Comparison of ENCODE assay signal across 26 cellular contexts in the genomic region with DNA sequence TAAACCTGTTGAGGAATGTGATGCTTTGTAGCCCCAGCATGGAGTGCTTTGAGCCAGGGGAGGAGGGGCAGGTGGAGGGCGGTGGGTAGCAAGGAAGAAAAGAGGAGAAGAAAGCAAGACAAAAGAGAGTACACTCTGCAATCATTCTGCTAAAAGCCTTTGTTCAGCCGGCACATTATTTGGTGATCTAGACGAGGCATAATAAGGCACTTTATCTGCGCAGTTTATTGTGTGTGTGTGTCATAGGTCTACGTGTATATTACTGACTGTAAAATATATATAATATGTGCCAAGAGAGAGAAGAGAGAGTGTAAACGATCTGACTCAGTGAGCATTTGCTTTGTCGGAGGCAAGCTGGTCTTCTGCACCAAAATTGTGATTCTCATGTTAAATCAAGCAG.
DNase-seq lines count a peak whose midpoint lies in the region; ATAC-seq and TF ChIP-seq lines count a peak whose summit lies in the region.
"Had no signal": no experiment of that assay in that cellular context is flagged by ENCODE, and none has a peak within 500 bp of the region (broad histone marks: within the 10 kb centered on the region; RNA-seq: fewer than 3 reads in every experiment).

No MANE protein-coding gene starts in this region.

- H2AFZ ChIP-seq in GM23338 (peak overlapping the region; percentile 52; the same call in 1 of the 2 replicates), neuronal stem cell (ENCODE audit: low read length) (no peak overlapping the region)

- peaks cover 5% of the 10 kb centered on the region; the same call in 1 of the 2 replicates for H3K4me1 ChIP-seq in GM23338 (ENCODE audit: insufficient read depth)
- peaks cover 0 to 7% of the 10 kb centered on the region in 2 donors for H3K4me1 ChIP-seq in neuronal stem cell (ENCODE audit: control insufficient read depth in 2 of 2, insufficient read depth in 1 of 2, low read depth in 1 of 2, low read length in 2 of 2)
- no peaks in the 10 kb centered on the region for H3K4me1 ChIP-seq in stomach
- H3K4me1 ChIP-seq: A549, Caco-2, HAP-1, SJSA1 had no signal

- H2BK15ac ChIP-seq in neuronal stem cell (ENCODE audit: low read length): no peak overlapping the region

- TF ChIP-seq CTCF in GM23338 (conservative IDR thresholded peaks at IDR 0.05; ENCODE audit: low read depth in 2 of 2): no peak
- TF ChIP-seq CTCF in brain (conservative IDR thresholded peaks at IDR 0.05): no peak
- no peak for TF ChIP-seq CTCF in stomach (IDR thresholded peaks at IDR 0.05)

- H3K4me2 ChIP-seq in GM23338 (no peak overlapping the region), neuronal stem cell (ENCODE audit: insufficient read depth, low read length, poor library complexity, severe bottlenecking) (no peak overlapping the region)
- H3K4me2 ChIP-seq: A549 had no signal

- H3K36me3 ChIP-seq in GM23338 (ENCODE audit: insufficient read depth) (no peaks in the 10 kb centered on the region), neuronal stem cell (replicated peaks in 1 of 2; ENCODE audit: control insufficient read depth in 2 of 2, insufficient read depth in 2 of 2, low read length in 2 of 2) (no peaks in the 10 kb centered on the region), stomach (no peaks in the 10 kb centered on the region)
- H3K36me3 ChIP-seq: HAP-1, SJSA1 had no signal

- H3K27ac ChIP-seq in GM23338 (ENCODE audit: low read depth) (no peak overlapping the region), neuronal stem cell (replicated peaks; ENCODE audit: low read length) (no peak overlapping the region), stomach (no peak overlapping the region)
- H3K27ac ChIP-seq: A549, C4-2B, SJSA1 had no signal

- H3K27me3 Mint-ChIP-seq in GM23338 (ENCODE audit: insufficient read depth, low read depth, poor library complexity) (peaks cover 2% of the 10 kb centered on the region), brain (no peaks in the 10 kb centered on the region)
- H3K27me3 Mint-ChIP-seq: B cell had no signal

- no peaks in the 10 kb centered on the region for H3K27me3 ChIP-seq in GM23338 (ENCODE audit: insufficient read depth)
- H3K27me3 ChIP-seq in neuronal stem cell (ENCODE audit: control insufficient read depth in 3 of 3, insufficient read depth in 3 of 3, low read depth in 1 of 3, low read length in 3 of 3): no peaks in the 10 kb centered on the region
- no peaks in the 10 kb centered on the region for H3K27me3 ChIP-seq in stomach
- H3K27me3 ChIP-seq: SJSA1 had no signal

- ATAC-seq in GM23338 (peak; percentile 30; the same call in 2 of the 3 replicates), GM21390 (IDR thresholded peaks at IDR 0.05; ENCODE audit: unreplicated experiment) (no peak), HG03571 (IDR thresholded peaks at IDR 0.05; ENCODE audit: unreplicated experiment) (no peak)
- ATAC-seq: A549; CD8-positive, alpha-beta T cell had no signal

- no peak for TF ChIP-seq EP300 in stomach (IDR thresholded peaks at IDR 0.05)

- H3K36me3 Mint-ChIP-seq in GM23338 (ENCODE audit: low read depth) (no peaks in the 10 kb centered on the region), brain (no peaks in the 10 kb centered on the region)
- H3K36me3 Mint-ChIP-seq: CD8-positive, alpha-beta T cell had no signal

- WGBS in neuronal stem cell (ENCODE audit: extremely low coverage in 2 of 2, insufficient read length in 2 of 2, insufficient replicate concordance in 1 of 2), 2 donors: no CpG with 5 or more reads among the region's 7 CpGs
- 55 to 70% (median 61%) methylated on average over 7 of the region's 7 CpGs for WGBS in stomach, 5 donors

- H3K4me3 Mint-ChIP-seq in GM23338 (no peak overlapping the region), brain (no peak overlapping the region)
- H3K4me3 Mint-ChIP-seq: B cell; CD8-positive, alpha-beta T cell; HFFc6 had no signal

- no peak overlapping the region for H3K23ac ChIP-seq in neuronal stem cell (ENCODE audit: low read depth, low read length, poor library complexity)

- no peaks in the 10 kb centered on the region; the same call in 1 of the 2 replicates for H3K9me2 ChIP-seq in GM23338 (ENCODE audit: insufficient read depth)

- no peaks in the 10 kb centered on the region for H3F3A ChIP-seq in GM23338 (replicated peaks; ENCODE audit: low read depth)

- no peak for DNase-seq in GM23338 (ENCODE audit: low spot score)
- peak; percentile 61 for DNase-seq in NCI-H2227 (lab: John Stamatoyannopoulos, UW; ENCODE audit: unreplicated experiment)
- DNase-seq in neuronal stem cell (ENCODE audit: low spot score): peak; percentile 18
- DNase-seq in stomach: no peak
- DNase-seq: Caco-2; CD8-positive, alpha-beta T cell; DND-41; GOT3; HFFc6; KBM-7; NCI-H187 treated with DMSO at 0.1 percent for 48 hours; NCI-H2107; NCI-H345; NCI-H510A treated with DMSO at 0.1 percent for 48 hours; NK-92 treated with Interleukin-12 subunit alpha and Interleukin-12 subunit beta, amount 100 ng/mL, for 24 hours; Right ventricle myocardium superior; RPMI8226; T-helper 2 cell had no signal

- no peaks in the 10 kb centered on the region for H3K9me3 ChIP-seq in neuronal stem cell (replicated peaks in 1 of 2; ENCODE audit: control insufficient read depth in 2 of 2, insufficient read depth in 1 of 2, low read depth in 1 of 2, low read length in 2 of 2)
- H3K9me3 ChIP-seq in stomach: peaks cover 0 to 3% (median 0%) of the 10 kb centered on the region in 4 donors
- H3K9me3 ChIP-seq: HAP-1, SJSA1 had no signal

- TF ChIP-seq POLR2A in stomach (IDR thresholded peaks at IDR 0.05): no peak

- H4K20me1 ChIP-seq in GM23338 (replicated peaks; ENCODE audit: insufficient read depth): no peaks in the 10 kb centered on the region

- no peak overlapping the region for H3K4ac ChIP-seq in neuronal stem cell (ENCODE audit: low read length)

- H3K27ac Mint-ChIP-seq in GM23338 (no peak overlapping the region), brain (peak overlapping the region in 3 of 5 experiments; percentile 27 to 71 (median 57))
- H3K27ac Mint-ChIP-seq: B cell; CD8-positive, alpha-beta T cell; HFFc6 had no signal

- no peak overlapping the region for H4K91ac ChIP-seq in neuronal stem cell (ENCODE audit: low read depth, low read length, poor library complexity)

- H3K4me3 ChIP-seq in GM23338: no peak overlapping the region
- no peak overlapping the region for H3K4me3 ChIP-seq in neuronal stem cell (ENCODE audit: low read length in 2 of 2)
- no peak overlapping the region for H3K4me3 ChIP-seq in stomach
- H3K4me3 ChIP-seq: A549, HAP-1, SJSA1 had no signal

- H3K9ac ChIP-seq in neuronal stem cell (ENCODE audit: low read depth, low read length, poor library complexity): no peak overlapping the region

- H2BK5ac ChIP-seq in neuronal stem cell (ENCODE audit: low read length): no peak overlapping the region

- intact Hi-C loops in stomach (cut with DNase I; ENCODE audit: low total_unique reads): no loop called here

- H4K8ac ChIP-seq in neuronal stem cell (ENCODE audit: low read depth, low read length): no peak overlapping the region

- H2BK12ac ChIP-seq in neuronal stem cell (ENCODE audit: low read length): no peak overlapping the region

- H3K79me1 ChIP-seq in neuronal stem cell (ENCODE audit: low read depth, low read length): no peaks in the 10 kb centered on the region

- no peaks in the 10 kb centered on the region for H3K79me2 ChIP-seq in GM23338 (replicated peaks; ENCODE audit: insufficient read depth)

- H2AK5ac ChIP-seq in neuronal stem cell (ENCODE audit: low read depth, low read length): no peak overlapping the region

- no peak overlapping the region for H3K18ac ChIP-seq in neuronal stem cell (ENCODE audit: low read length)

- H3K14ac ChIP-seq in neuronal stem cell (ENCODE audit: low read length): no peak overlapping the region

- no peak overlapping the region for H2BK120ac ChIP-seq in neuronal stem cell (ENCODE audit: low read depth, low read length)

- no peaks in the 10 kb centered on the region; the same call in 2 of the 3 replicates for H3K9me3 Mint-ChIP-seq in GM23338
- H3K9me3 Mint-ChIP-seq in brain: peaks cover 3 to 8% (median 8%) of the 10 kb centered on the region in 5 experiments
- H3K9me3 Mint-ChIP-seq: HFFc6 had no signal

- H3K4me1 Mint-ChIP-seq in GM23338 (peaks cover 8% of the 10 kb centered on the region), brain (peaks cover 13% of the 10 kb centered on the region)
- H3K4me1 Mint-ChIP-seq: B cell had no signal

TF ChIP-seq in GM23338, 12 proteins besides CTCF, POLR2A, EP300 and RAD21:
- TF ChIP-seq JUNB (IDR thresholded peaks at IDR 0.05; ENCODE audit: unreplicated experiment): no peak

Comparison
In these comparisons a context has a peak if more than half of its experiments do, and no peak if none do; other contexts are left out.
1. DNase-seq: peak in NCI-H2227 (single experiment) and neuronal stem cell (single experiment); none in GM23338 (single experiment) and stomach (single experiment).